Comparison of ENCODE assay signal across 15 cellular contexts in genomic region chr10:74290703-74291102, GRCh38.
DNase-seq lines count a peak whose midpoint lies in the region; TF ChIP-seq lines count a peak whose summit lies in the region.
"Had no signal": no experiment of that assay in that cellular context is flagged by ENCODE, and none has a peak within 500 bp of the region (broad histone marks: within the 10 kb centered on the region; RNA-seq: fewer than 3 reads in every experiment).

No MANE protein-coding gene starts in this region.

- intact Hi-C loops in A673 (cut with micrococcal nuclease; ENCODE audit: unreplicated experiment): no loop called here

- no TSS peak for BruUV-seq in A673 (replicated peaks; lab: Mats Ljungman, UMichigan)

- TF ChIP-seq CTCF in A673 (conservative IDR thresholded peaks at IDR 0.05; ENCODE audit: low read depth, low read length): no peak

- H3K27ac ChIP-seq in A673 (ENCODE audit: low read depth, low read length, poor library complexity, severe bottlenecking) (peak overlapping the region; percentile 56), muscle layer of duodenum (ENCODE audit: low read length) (peak overlapping the region; percentile 45)
- H3K27ac ChIP-seq: BLaER1, hepatocyte had no signal

- no peaks in the 10 kb centered on the region for H3K36me3 Mint-ChIP-seq in activated CD4-positive, alpha-beta T cell treated with anti-CD3 and anti-CD28 coated beads, Interleukin-2, amount 10 ng/mL, durations not matched to agents 7 days and 5 days (ENCODE audit: low read depth)

- no peak overlapping the region for H3K27ac Mint-ChIP-seq in activated CD4-positive, alpha-beta T cell treated with anti-CD3 and anti-CD28 coated beads, Interleukin-2, amount 10 ng/mL, durations not matched to agents 7 days and 5 days

- CTCF ChIA-PET in A673 (lab: Charles Lee): no interaction called here
- CTCF ChIA-PET in activated CD4-positive, alpha-beta T cell treated with anti-CD3 and anti-CD28 coated beads, Interleukin-2, amount 10 ng/mL, durations not matched to agents 7 days and 5 days (lab: Charles Lee): no interaction called here

- peaks cover 13% of the 10 kb centered on the region for H3K4me1 Mint-ChIP-seq in activated CD4-positive, alpha-beta T cell treated with anti-CD3 and anti-CD28 coated beads, Interleukin-2, amount 10 ng/mL, durations not matched to agents 7 days and 5 days

- H3K27me3 ChIP-seq in A673 (replicated peaks; ENCODE audit: insufficient read depth, low read depth, low read length, poor library complexity) (no peaks in the 10 kb centered on the region), muscle layer of duodenum (ENCODE audit: low read depth, low read length) (no peaks in the 10 kb centered on the region)
- H3K27me3 ChIP-seq: BLaER1, dorsolateral prefrontal cortex, hepatocyte, upper lobe of left lung had no signal

- no peak overlapping the region for H3K4me3 ChIP-seq in A673 (ENCODE audit: low read depth, low read length, poor library complexity, severe bottlenecking)
- no peak overlapping the region for H3K4me3 ChIP-seq in muscle layer of duodenum (ENCODE audit: low read depth in 1 of 2, low read length in 2 of 2)
- H3K4me3 ChIP-seq: BLaER1, hepatocyte, upper lobe of left lung had no signal

- no peaks in the 10 kb centered on the region for H3K27me3 Mint-ChIP-seq in activated CD4-positive, alpha-beta T cell treated with anti-CD3 and anti-CD28 coated beads, Interleukin-2, amount 10 ng/mL, durations not matched to agents 7 days and 5 days

- POLR2A ChIA-PET in A673 (lab: Charles Lee; ENCODE audit: low non-redundant PET): no interaction called here
- POLR2A ChIA-PET in activated CD4-positive, alpha-beta T cell treated with anti-CD3 and anti-CD28 coated beads, Interleukin-2, amount 10 ng/mL, durations not matched to agents 7 days and 5 days (lab: Charles Lee): no interaction called here

- no peak overlapping the region for H3K4me3 Mint-ChIP-seq in activated CD4-positive, alpha-beta T cell treated with anti-CD3 and anti-CD28 coated beads, Interleukin-2, amount 10 ng/mL, durations not matched to agents 7 days and 5 days

- H3K4me1 ChIP-seq in A673 (ENCODE audit: insufficient read depth, low read length, poor library complexity, severe bottlenecking) (peaks cover 30% of the 10 kb centered on the region), muscle layer of duodenum (ENCODE audit: control insufficient read depth in 1 of 2, insufficient read depth in 2 of 2, low read length in 2 of 2) (no peaks in the 10 kb centered on the region)
- H3K4me1 ChIP-seq: BLaER1 had no signal

- DNase-seq in A673 (ENCODE audit: low spot score) (peak; percentile 37), M059J (ENCODE audit: low read depth) (peak; percentile 53), dedifferentiated amniotic fluid mesenchymal stem cell (ENCODE audit: extremely low spot score) (peak; percentile 54), mucosa of gallbladder (ENCODE audit: low spot score) (no peak), NCI-H2107 (lab: John Stamatoyannopoulos, UW) (no peak), NCI-H1417 (lab: John Stamatoyannopoulos, UW) (no peak)
- DNase-seq in activated CD4-positive, alpha-beta T cell treated with anti-CD3 and anti-CD28 coated beads, Interleukin-2, amount 10 ng/mL, durations not matched to agents 7 days and 5 days: no peak
- DNase-seq: activated CD4-positive, alpha-beta T cell treated with anti-CD3 and anti-CD28 coated beads for 4 hours; dorsolateral prefrontal cortex; GF-D8; NCI-H1092; upper lobe of left lung had no signal

- H3K36me3 ChIP-seq in A673 (ENCODE audit: insufficient read depth, low read length, poor library complexity, severe bottlenecking) (no peaks in the 10 kb centered on the region), muscle layer of duodenum (ENCODE audit: control insufficient read depth in 1 of 2, insufficient read depth in 2 of 2, low read length in 2 of 2) (no peaks in the 10 kb centered on the region)
- H3K36me3 ChIP-seq: BLaER1, upper lobe of left lung had no signal

- H3K9me3 Mint-ChIP-seq in activated CD4-positive, alpha-beta T cell treated with anti-CD3 and anti-CD28 coated beads, Interleukin-2, amount 10 ng/mL, durations not matched to agents 7 days and 5 days: peaks cover 3% of the 10 kb centered on the region

- H3K9me3 ChIP-seq in A673 (ENCODE audit: low read depth, low read length, poor library complexity, severe bottlenecking) (no peaks in the 10 kb centered on the region), muscle layer of duodenum (ENCODE audit: control insufficient read depth in 1 of 2, low read length in 2 of 2) (no peaks in the 10 kb centered on the region)
- H3K9me3 ChIP-seq: upper lobe of left lung had no signal

Comparison
In these comparisons a context has a peak if more than half of its experiments do, and no peak if none do; other contexts are left out.
1. DNase-seq: peak in A673 (single experiment), M059J (single experiment) and dedifferentiated amniotic fluid mesenchymal stem cell (single experiment); none in mucosa of gallbladder (single experiment), NCI-H2107 (single experiment), NCI-H1417 (0 of 3) and activated CD4-positive, alpha-beta T cell treated with anti-CD3 and anti-CD28 coated beads, Interleukin-2, amount 10 ng/mL, durations not matched to agents 7 days and 5 days (single experiment).